8 cellular contexts compared by ENCODE assay signal in the genomic region with DNA sequence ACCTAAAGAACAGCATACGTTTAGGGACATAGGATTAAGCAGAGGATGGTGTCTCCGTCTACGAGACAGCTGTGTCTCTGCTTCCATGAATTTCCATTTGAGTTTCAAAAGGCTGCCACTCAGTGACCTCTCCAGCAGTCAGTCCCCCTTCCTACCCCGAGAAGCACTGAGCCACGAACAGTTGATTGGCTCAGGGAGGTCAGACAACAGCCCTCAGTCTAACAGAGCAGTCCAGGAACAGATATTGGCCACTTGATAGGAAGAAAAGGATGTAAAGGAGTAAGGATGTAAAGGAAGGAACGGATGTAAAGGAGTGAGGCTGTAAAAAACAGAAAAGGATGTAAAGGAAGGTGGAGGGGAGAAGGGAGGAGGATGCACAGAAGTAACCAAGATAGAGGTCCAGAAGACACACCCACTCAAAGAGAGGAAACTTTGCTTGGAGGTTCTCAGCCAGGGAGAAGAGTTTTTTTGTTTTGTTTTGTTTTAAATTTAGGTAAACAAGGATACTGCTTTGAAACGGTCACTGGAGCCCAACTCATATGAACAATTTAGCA. TPM values are rescaled to one million over a fixed set of nuclear protein-coding genes. Genes with fewer than 3 reads are reported as not detected.
DNase-seq lines count a peak whose midpoint lies in the region; ATAC-seq and TF ChIP-seq lines count a peak whose summit lies in the region.

No MANE protein-coding gene starts in this region.

- peaks cover 74% of the 10 kb centered on the region for H3K27me3 Mint-ChIP-seq in T-helper 1 cell treated with Interleukin-12 subunit alpha and Interleukin-12 subunit beta and Interleukin-4 antibody, amounts not matched to agents 30 μg/mL and 1 μg/mL, for 36 hours (ENCODE audit: low read depth)
- peaks cover 7% of the 10 kb centered on the region for H3K27me3 Mint-ChIP-seq in stimulated activated naive CD8-positive, alpha-beta T cell treated with anti-CD3 and anti-CD28 coated beads, Interleukin-15, amount 100 ng/mL, for 72 hours

- no peak overlapping the region for H3K9ac ChIP-seq in iPS-15b (ENCODE audit: low read depth, low read length)

- TF ChIP-seq CTCF in WI38 (IDR thresholded peaks at IDR 0.05; ENCODE audit: low read depth, low read length): no peak

- peaks cover 3% of the 10 kb centered on the region for H3K36me3 Mint-ChIP-seq in T-helper 1 cell treated with Interleukin-12 subunit alpha and Interleukin-12 subunit beta and Interleukin-4 antibody, amounts not matched to agents 30 μg/mL and 1 μg/mL, for 36 hours (ENCODE audit: low read depth)

- peak overlapping the region; percentile 69 for H3K27ac Mint-ChIP-seq in T-helper 1 cell treated with Interleukin-12 subunit alpha and Interleukin-12 subunit beta and Interleukin-4 antibody, amounts not matched to agents 30 μg/mL and 1 μg/mL, for 36 hours
- H3K27ac Mint-ChIP-seq in stimulated activated naive CD8-positive, alpha-beta T cell treated with anti-CD3 and anti-CD28 coated beads, Interleukin-15, amount 100 ng/mL, for 72 hours: peak overlapping the region in 1 of 2 donors; percentile 6

- peaks cover 14% of the 10 kb centered on the region for H3K4me1 ChIP-seq in iPS-15b (ENCODE audit: control insufficient read depth, insufficient read depth, low read length)

- H3K27me3 ChIP-seq in iPS-15b (ENCODE audit: control insufficient read depth, insufficient read depth, low read length): peaks cover 24% of the 10 kb centered on the region

- H3K9me3 Mint-ChIP-seq in T-helper 1 cell treated with Interleukin-12 subunit alpha and Interleukin-12 subunit beta and Interleukin-4 antibody, amounts not matched to agents 30 μg/mL and 1 μg/mL, for 36 hours: no peaks in the 10 kb centered on the region
- H3K9me3 Mint-ChIP-seq in stimulated activated naive CD8-positive, alpha-beta T cell treated with anti-CD3 and anti-CD28 coated beads, Interleukin-15, amount 100 ng/mL, for 72 hours: no peaks in the 10 kb centered on the region

- peaks cover 39% of the 10 kb centered on the region for H3K4me1 Mint-ChIP-seq in T-helper 1 cell treated with Interleukin-12 subunit alpha and Interleukin-12 subunit beta and Interleukin-4 antibody, amounts not matched to agents 30 μg/mL and 1 μg/mL, for 36 hours (ENCODE audit: low read depth)
- H3K4me1 Mint-ChIP-seq in stimulated activated naive CD8-positive, alpha-beta T cell treated with anti-CD3 and anti-CD28 coated beads, Interleukin-15, amount 100 ng/mL, for 72 hours: peaks cover 53% of the 10 kb centered on the region

- H3K4me3 Mint-ChIP-seq in T-helper 1 cell treated with Interleukin-12 subunit alpha and Interleukin-12 subunit beta and Interleukin-4 antibody, amounts not matched to agents 30 μg/mL and 1 μg/mL, for 36 hours: peak overlapping the region; percentile 96
- H3K4me3 Mint-ChIP-seq in stimulated activated naive CD8-positive, alpha-beta T cell treated with anti-CD3 and anti-CD28 coated beads, Interleukin-15, amount 100 ng/mL, for 72 hours: peak overlapping the region; percentile 97 to 100

- DNase-seq in T-helper 1 cell (no peak), NCI-H1436 treated with DMSO at 0.1 percent for 48 hours (lab: John Stamatoyannopoulos, UW) (no peak), ureter (ENCODE audit: low spot score) (no peak)
- DNase-seq in stimulated activated naive CD8-positive, alpha-beta T cell treated with anti-CD3 and anti-CD28 coated beads, Interleukin-15, amount 100 ng/mL, for 72 hours: no peak

- H3K9me3 ChIP-seq in iPS-15b (ENCODE audit: control insufficient read depth, insufficient read depth, low read length): no peaks in the 10 kb centered on the region

- peak overlapping the region; percentile 85 for H3K4me3 ChIP-seq in WI38 (ENCODE audit: low read depth, low read length)
- H3K4me3 ChIP-seq in iPS-15b (ENCODE audit: low read depth, low read length): peak overlapping the region; percentile 86

- no peaks in the 10 kb centered on the region for H3K36me3 ChIP-seq in iPS-15b (ENCODE audit: control insufficient read depth, insufficient read depth, low read length)

- ATAC-seq in stimulated activated naive CD8-positive, alpha-beta T cell treated with anti-CD3 and anti-CD28 coated beads, Interleukin-15, amount 100 ng/mL, for 72 hours: no peak
- no peak for ATAC-seq in esophagus mucosa

RNA-seq across cellular contexts. Expression of a gene that starts 3.2 kb away (rescaled TPM):
- total RNA-seq in esophagus mucosa (0.24 TPM), ureter (26.2 TPM)

Comparison
In these comparisons a context has a peak if more than half of its experiments do, and no peak if none do; other contexts are left out.
1. RNA of a gene that starts 3.2 kb away (total RNA-seq): 26.2 TPM in ureter (single experiment); 0.24 TPM in esophagus mucosa (single experiment); every median in the first group is over 10 times any median in the second.